Comparison of ENCODE assay signal across 17 cellular contexts in genomic region chr1:183618202-183618601, GRCh38. TPM values are rescaled to one million over a fixed set of nuclear protein-coding genes. Genes with fewer than 3 reads are reported as not detected.
"Had no signal": no experiment of that assay in that cellular context is flagged by ENCODE, and none has a peak within 500 bp of the region (broad histone marks: within the 10 kb centered on the region; RNA-seq: fewer than 3 reads in every experiment).

No MANE protein-coding gene starts in this region.

RNA-seq across cellular contexts. Expression of gene NCF2, which starts 27.9 kb away (rescaled TPM):
- total RNA-seq: lung microvascular endothelial cell, mesothelial cell of epicardium, myocyte had no signal

RNA-seq across cellular contexts. Expression of gene APOBEC4, which starts 34.9 kb away (rescaled TPM):
- total RNA-seq: kidney; kidney epithelial cell; left cardiac atrium; left lobe of liver; left ventricle myocardium superior; liver; lower leg skin; lung microvascular endothelial cell; mammary epithelial cell; mesenteric fat pad; mesothelial cell of epicardium; mucosa of gallbladder; myocyte; naive thymus-derived CD4-positive, alpha-beta T cell; naive thymus-derived CD8-positive, alpha-beta T cell had no signal
- polyA plus RNA-seq: immature natural killer cell; keratinocyte; liver; mammary epithelial cell; naive thymus-derived CD8-positive, alpha-beta T cell had no signal
